Comparison of ENCODE assay signal across 2 cellular contexts in genomic region chr7:63925262-63925625, GRCh38.
TF ChIP-seq lines count a peak whose summit lies in the region.

No MANE protein-coding gene starts in this region.

TF ChIP-seq in liver, 16 proteins besides CTCF, POLR2A, EP300 and RAD21 (continued from another document):
- TF ChIP-seq FOXA2 (IDR thresholded peaks at IDR 0.05) = no peak
- TF ChIP-seq HNF4A (conservative IDR thresholded peaks at IDR 0.05) = no peak
- TF ChIP-seq, protein P1, sequence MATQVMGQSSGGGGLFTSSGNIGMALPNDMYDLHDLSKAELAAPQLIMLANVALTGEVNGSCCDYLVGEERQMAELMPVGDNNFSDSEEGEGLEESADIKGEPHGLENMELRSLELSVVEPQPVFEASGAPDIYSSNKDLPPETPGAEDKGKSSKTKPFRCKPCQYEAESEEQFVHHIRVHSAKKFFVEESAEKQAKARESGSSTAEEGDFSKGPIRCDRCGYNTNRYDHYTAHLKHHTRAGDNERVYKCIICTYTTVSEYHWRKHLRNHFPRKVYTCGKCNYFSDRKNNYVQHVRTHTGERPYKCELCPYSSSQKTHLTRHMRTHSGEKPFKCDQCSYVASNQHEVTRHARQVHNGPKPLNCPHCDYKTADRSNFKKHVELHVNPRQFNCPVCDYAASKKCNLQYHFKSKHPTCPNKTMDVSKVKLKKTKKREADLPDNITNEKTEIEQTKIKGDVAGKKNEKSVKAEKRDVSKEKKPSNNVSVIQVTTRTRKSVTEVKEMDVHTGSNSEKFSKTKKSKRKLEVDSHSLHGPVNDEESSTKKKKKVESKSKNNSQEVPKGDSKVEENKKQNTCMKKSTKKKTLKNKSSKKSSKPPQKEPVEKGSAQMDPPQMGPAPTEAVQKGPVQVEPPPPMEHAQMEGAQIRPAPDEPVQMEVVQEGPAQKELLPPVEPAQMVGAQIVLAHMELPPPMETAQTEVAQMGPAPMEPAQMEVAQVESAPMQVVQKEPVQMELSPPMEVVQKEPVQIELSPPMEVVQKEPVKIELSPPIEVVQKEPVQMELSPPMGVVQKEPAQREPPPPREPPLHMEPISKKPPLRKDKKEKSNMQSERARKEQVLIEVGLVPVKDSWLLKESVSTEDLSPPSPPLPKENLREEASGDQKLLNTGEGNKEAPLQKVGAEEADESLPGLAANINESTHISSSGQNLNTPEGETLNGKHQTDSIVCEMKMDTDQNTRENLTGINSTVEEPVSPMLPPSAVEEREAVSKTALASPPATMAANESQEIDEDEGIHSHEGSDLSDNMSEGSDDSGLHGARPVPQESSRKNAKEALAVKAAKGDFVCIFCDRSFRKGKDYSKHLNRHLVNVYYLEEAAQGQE (IDR thresholded peaks at IDR 0.05) = no peak
- TF ChIP-seq, protein P2, sequence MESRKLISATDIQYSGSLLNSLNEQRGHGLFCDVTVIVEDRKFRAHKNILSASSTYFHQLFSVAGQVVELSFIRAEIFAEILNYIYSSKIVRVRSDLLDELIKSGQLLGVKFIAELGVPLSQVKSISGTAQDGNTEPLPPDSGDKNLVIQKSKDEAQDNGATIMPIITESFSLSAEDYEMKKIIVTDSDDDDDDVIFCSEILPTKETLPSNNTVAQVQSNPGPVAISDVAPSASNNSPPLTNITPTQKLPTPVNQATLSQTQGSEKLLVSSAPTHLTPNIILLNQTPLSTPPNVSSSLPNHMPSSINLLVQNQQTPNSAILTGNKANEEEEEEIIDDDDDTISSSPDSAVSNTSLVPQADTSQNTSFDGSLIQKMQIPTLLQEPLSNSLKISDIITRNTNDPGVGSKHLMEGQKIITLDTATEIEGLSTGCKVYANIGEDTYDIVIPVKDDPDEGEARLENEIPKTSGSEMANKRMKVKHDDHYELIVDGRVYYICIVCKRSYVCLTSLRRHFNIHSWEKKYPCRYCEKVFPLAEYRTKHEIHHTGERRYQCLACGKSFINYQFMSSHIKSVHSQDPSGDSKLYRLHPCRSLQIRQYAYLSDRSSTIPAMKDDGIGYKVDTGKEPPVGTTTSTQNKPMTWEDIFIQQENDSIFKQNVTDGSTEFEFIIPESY (IDR thresholded peaks at IDR 0.05) = no peak
- no peak for TF ChIP-seq JUND (IDR thresholded peaks at IDR 0.05)
- TF ChIP-seq, protein P3, sequence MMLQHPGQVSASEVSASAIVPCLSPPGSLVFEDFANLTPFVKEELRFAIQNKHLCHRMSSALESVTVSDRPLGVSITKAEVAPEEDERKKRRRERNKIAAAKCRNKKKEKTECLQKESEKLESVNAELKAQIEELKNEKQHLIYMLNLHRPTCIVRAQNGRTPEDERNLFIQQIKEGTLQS (IDR thresholded peaks at IDR 0.05) = no peak

TF ChIP-seq in HepG2, 621 proteins besides CTCF, POLR2A, EP300 and RAD21:
- TF ChIP-seq MLXIP (CRISPR knock-in tag; IDR thresholded peaks at IDR 0.05; ENCODE audit: borderline replicate concordance) (no peak), ZNF597 (CRISPR knock-in tag; IDR thresholded peaks at IDR 0.05) (no peak), CAMTA2 (CRISPR knock-in tag; IDR thresholded peaks at IDR 0.05; ENCODE audit: borderline replicate concordance) (no peak), SIN3A (IDR thresholded peaks at IDR 0.05; ENCODE audit: borderline replicate concordance, low read depth, low read length) (no peak), ZNF24 (IDR thresholded peaks at IDR 0.05) (no peak), TIGD3 (CRISPR knock-in tag; IDR thresholded peaks at IDR 0.05; ENCODE audit: borderline replicate concordance) (no peak), ETV5 (CRISPR knock-in tag; IDR thresholded peaks at IDR 0.05; ENCODE audit: borderline replicate concordance) (no peak)
- TF ChIP-seq, protein P4, sequence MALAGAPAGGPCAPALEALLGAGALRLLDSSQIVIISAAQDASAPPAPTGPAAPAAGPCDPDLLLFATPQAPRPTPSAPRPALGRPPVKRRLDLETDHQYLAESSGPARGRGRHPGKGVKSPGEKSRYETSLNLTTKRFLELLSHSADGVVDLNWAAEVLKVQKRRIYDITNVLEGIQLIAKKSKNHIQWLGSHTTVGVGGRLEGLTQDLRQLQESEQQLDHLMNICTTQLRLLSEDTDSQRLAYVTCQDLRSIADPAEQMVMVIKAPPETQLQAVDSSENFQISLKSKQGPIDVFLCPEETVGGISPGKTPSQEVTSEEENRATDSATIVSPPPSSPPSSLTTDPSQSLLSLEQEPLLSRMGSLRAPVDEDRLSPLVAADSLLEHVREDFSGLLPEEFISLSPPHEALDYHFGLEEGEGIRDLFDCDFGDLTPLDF (CRISPR knock-in tag; IDR thresholded peaks at IDR 0.05) = no peak
- TF ChIP-seq, protein P5, sequence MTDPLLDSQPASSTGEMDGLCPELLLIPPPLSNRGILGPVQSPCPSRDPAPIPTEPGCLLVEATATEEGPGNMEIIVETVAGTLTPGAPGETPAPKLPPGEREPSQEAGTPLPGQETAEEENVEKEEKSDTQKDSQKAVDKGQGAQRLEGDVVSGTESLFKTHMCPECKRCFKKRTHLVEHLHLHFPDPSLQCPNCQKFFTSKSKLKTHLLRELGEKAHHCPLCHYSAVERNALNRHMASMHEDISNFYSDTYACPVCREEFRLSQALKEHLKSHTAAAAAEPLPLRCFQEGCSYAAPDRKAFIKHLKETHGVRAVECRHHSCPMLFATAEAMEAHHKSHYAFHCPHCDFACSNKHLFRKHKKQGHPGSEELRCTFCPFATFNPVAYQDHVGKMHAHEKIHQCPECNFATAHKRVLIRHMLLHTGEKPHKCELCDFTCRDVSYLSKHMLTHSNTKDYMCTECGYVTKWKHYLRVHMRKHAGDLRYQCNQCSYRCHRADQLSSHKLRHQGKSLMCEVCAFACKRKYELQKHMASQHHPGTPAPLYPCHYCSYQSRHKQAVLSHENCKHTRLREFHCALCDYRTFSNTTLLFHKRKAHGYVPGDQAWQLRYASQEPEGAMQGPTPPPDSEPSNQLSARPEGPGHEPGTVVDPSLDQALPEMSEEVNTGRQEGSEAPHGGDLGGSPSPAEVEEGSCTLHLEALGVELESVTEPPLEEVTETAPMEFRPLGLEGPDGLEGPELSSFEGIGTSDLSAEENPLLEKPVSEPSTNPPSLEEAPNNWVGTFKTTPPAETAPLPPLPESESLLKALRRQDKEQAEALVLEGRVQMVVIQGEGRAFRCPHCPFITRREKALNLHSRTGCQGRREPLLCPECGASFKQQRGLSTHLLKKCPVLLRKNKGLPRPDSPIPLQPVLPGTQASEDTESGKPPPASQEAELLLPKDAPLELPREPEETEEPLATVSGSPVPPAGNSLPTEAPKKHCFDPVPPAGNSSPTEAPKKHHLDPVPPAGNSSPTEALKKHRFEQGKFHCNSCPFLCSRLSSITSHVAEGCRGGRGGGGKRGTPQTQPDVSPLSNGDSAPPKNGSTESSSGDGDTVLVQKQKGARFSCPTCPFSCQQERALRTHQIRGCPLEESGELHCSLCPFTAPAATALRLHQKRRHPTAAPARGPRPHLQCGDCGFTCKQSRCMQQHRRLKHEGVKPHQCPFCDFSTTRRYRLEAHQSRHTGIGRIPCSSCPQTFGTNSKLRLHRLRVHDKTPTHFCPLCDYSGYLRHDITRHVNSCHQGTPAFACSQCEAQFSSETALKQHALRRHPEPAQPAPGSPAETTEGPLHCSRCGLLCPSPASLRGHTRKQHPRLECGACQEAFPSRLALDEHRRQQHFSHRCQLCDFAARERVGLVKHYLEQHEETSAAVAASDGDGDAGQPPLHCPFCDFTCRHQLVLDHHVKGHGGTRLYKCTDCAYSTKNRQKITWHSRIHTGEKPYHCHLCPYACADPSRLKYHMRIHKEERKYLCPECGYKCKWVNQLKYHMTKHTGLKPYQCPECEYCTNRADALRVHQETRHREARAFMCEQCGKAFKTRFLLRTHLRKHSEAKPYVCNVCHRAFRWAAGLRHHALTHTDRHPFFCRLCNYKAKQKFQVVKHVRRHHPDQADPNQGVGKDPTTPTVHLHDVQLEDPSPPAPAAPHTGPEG (CRISPR knock-in tag; IDR thresholded peaks at IDR 0.05) = no peak
